In genomic region chr15:74322558-74323180, GRCh38 we compare ENCODE assay signal across 8 cellular contexts. TPM values are rescaled to one million over a fixed set of nuclear protein-coding genes. Genes with fewer than 3 reads are reported as not detected.
DNase-seq lines count a peak whose midpoint lies in the region; ATAC-seq, FAIRE-seq and TF ChIP-seq lines count a peak whose summit lies in the region.

No MANE protein-coding gene starts in this region.

- 43% methylated on average over 6 of the region's 6 CpGs; no CpG with 5 or more reads in 1 of the 2 experiments for WGBS in H1 (ENCODE audit: extremely low coverage in 1 of 2, insufficient coverage in 1 of 2, insufficient read length in 1 of 2, insufficient replicate concordance in 2 of 2, low coverage in 1 of 2, low lambda C conversion rate in 2 of 2, missing lambda C conversion rate in 1 of 2), 2 experiments

- no peak for TF ChIP-seq EP300 in H1 (IDR thresholded peaks at IDR 0.05; ENCODE audit: borderline replicate concordance in 1 of 2, low read depth in 2 of 2, low read length in 2 of 2)

- POLR2A ChIA-PET in H1 (lab: Charles Lee; ENCODE audit: partially characterized antibody) = interaction anchor here (0.9 to 1.0 kb wide), 3 partner anchors 19 to 187 kb away, joined by 3 to 6 read pairs (median 3); no protein-coding TSS in a partner anchor

- peak; percentile 99 for TF ChIP-seq RAD21 in H1 (IDR thresholded peaks at IDR 0.05 in 1 of 2, conservative IDR thresholded peaks at IDR 0.05 in 1 of 2; ENCODE audit: low read depth in 2 of 2, low read length in 2 of 2)

- FAIRE-seq in H1 (lab: Jason Lieb, UNC) = peak; percentile 78

- peak; percentile 17 to 30 for DNase-seq in AML-193 (lab: John Stamatoyannopoulos, UW)
- peak; percentile 69 for DNase-seq in H4 (ENCODE audit: low spot score)
- DNase-seq in NCI-H82 treated with DMSO at 0.1 percent for 48 hours (lab: John Stamatoyannopoulos, UW; ENCODE audit: unreplicated experiment) = peak; percentile 14
- peak; percentile 83 for DNase-seq in activated CD8-positive, alpha-beta memory T cell treated with anti-CD3 and anti-CD28 coated beads for 24 hours
- peak in 1 of 2 experiments; percentile 88 for DNase-seq in H1 (ENCODE audit: low read depth in 1 of 2, low spot score in 2 of 2)
- DNase-seq in middle frontal gyrus (ENCODE audit: extremely low spot score, low spot score) = peak; percentile 19
- DNase-seq in stimulated activated CD8-positive, alpha-beta memory T cell treated with anti-CD3 and anti-CD28 coated beads, Interleukin-7, amount 100 ng/mL, for 48 hours (ENCODE audit: extremely low read depth in 1 of 2, low read depth in 1 of 2) = peak; percentile 35 to 39

- no peaks in the 10 kb centered on the region for H3K27me3 ChIP-seq in H1 (replicated peaks in 1 of 4; ENCODE audit: control insufficient read depth in 3 of 4, extremely low read depth in 1 of 4, insufficient read depth in 3 of 4, low read length in 3 of 4)

- H3K4me3 ChIP-seq in H1 (ENCODE audit: extremely low read depth in 1 of 4, insufficient read depth in 2 of 4, low read depth in 3 of 4, low read length in 4 of 4) = no peak overlapping the region

- ATAC-seq in GM21390 (IDR thresholded peaks at IDR 0.05; ENCODE audit: unreplicated experiment) = no peak

- H2BK20ac ChIP-seq in H1 (ENCODE audit: low read length) = 0 out of 2 replicates have a peak overlapping the region, but pooled peaks have one; percentile 32

- no peak overlapping the region for H3K4ac ChIP-seq in H1 (replicated peaks; ENCODE audit: insufficient read length, low read depth, low read length)

- TF ChIP-seq POLR2A in H1 (IDR thresholded peaks at IDR 0.05; ENCODE audit: control extremely low read depth in 1 of 2, low read depth in 2 of 2, low read length in 2 of 2) = no peak

- H3K56ac ChIP-seq in H1 (replicated peaks; ENCODE audit: insufficient read length, low read depth, low read length) = no peak overlapping the region

- H2BK5ac ChIP-seq in H1 (ENCODE audit: low read depth, low read length) = no peak overlapping the region

- H2BK120ac ChIP-seq in H1 (replicated peaks; ENCODE audit: low read depth, low read length) = no peak overlapping the region

- no peak overlapping the region; the same call in 1 of the 2 replicates for H3K18ac ChIP-seq in H1 (ENCODE audit: extremely low read depth, low read length)

- H3K9ac ChIP-seq in H1 (replicated peaks in 1 of 4; ENCODE audit: extremely low read depth in 1 of 4, low read depth in 3 of 4, low read length in 3 of 4) = no peak overlapping the region

- H2BK12ac ChIP-seq in H1 (ENCODE audit: low read depth, low read length) = peak overlapping the region; percentile 75; the same call in 1 of the 2 replicates

- H3K4me2 ChIP-seq in H1 (ENCODE audit: insufficient read depth in 1 of 2, low read depth in 2 of 2, low read length in 2 of 2) = no peak overlapping the region

- CTCF ChIA-PET in H1 (lab: Charles Lee; ENCODE audit: partially characterized antibody) = interaction anchor here (0.7 to 18.1 kb wide), 65 partner anchors 11 to 952 kb away, joined by 3 to 353 read pairs (median 5); partner anchors contain the start of genes ISLR2 and PML

- no peak overlapping the region for H2AFZ ChIP-seq in H1 (ENCODE audit: low read length)

- no peak overlapping the region for H4K5ac ChIP-seq in H1 (ENCODE audit: insufficient read length, low read depth, low read length)

- H3K4me1 ChIP-seq in H1 (replicated peaks in 1 of 4; ENCODE audit: control insufficient read depth in 3 of 4, insufficient read depth in 4 of 4, low read length in 3 of 4) = peaks cover 3 to 25% (median 18%) of the 10 kb centered on the region in 4 experiments

- no peak overlapping the region for H3K14ac ChIP-seq in H1 (ENCODE audit: insufficient read length)

- peak overlapping the region; percentile 88; the same call in 1 of the 2 replicates for H2BK15ac ChIP-seq in H1 (ENCODE audit: low read length)

- no peak overlapping the region for H4K91ac ChIP-seq in H1 (replicated peaks; ENCODE audit: insufficient read length, low read length)

- H3K79me2 ChIP-seq in H1 (ENCODE audit: control insufficient read depth in 1 of 2, insufficient read depth in 2 of 2, low read length in 2 of 2) = no peaks in the 10 kb centered on the region

- H2AK5ac ChIP-seq in H1 (ENCODE audit: low read depth, low read length) = no peak overlapping the region

- no peak overlapping the region for H3K23ac ChIP-seq in H1 (ENCODE audit: insufficient read length)

- no peaks in the 10 kb centered on the region for H3K79me1 ChIP-seq in H1 (ENCODE audit: low read depth, low read length)

- H4K20me1 ChIP-seq in H1 (replicated peaks in 1 of 2; ENCODE audit: control insufficient read depth in 1 of 2, insufficient read depth in 2 of 2, low read length in 2 of 2) = no peaks in the 10 kb centered on the region

- no peaks in the 10 kb centered on the region; a peak in 1 of 4 replicates for H3K9me3 ChIP-seq in H1 (ENCODE audit: insufficient read depth in 2 of 2, low read depth in 1 of 2, low read length in 1 of 2)

- H3K36me3 ChIP-seq in H1 (ENCODE audit: control insufficient read depth in 2 of 4, insufficient read depth in 4 of 4, low read length in 3 of 4) = no peaks in the 10 kb centered on the region

- peak; percentile 96 to 99 (median 97) for TF ChIP-seq CTCF in H1 (IDR thresholded peaks at IDR 0.05; ENCODE audit: control extremely low read depth in 1 of 3, insufficient read depth in 1 of 3, low read depth in 1 of 3, low read length in 3 of 3)

- H3K27ac ChIP-seq in H1 (ENCODE audit: low read depth, low read length) = no peak overlapping the region

- peak overlapping the region; percentile 28 for H4K8ac ChIP-seq in H1 (ENCODE audit: extremely low read depth, insufficient read depth, low read length)

- H3K23me2 ChIP-seq in H1 (ENCODE audit: low read depth, low read length) = no peaks in the 10 kb centered on the region

TF ChIP-seq in H1, 55 proteins besides CTCF, POLR2A, EP300 and RAD21:
- no peak for TF ChIP-seq GTF2F1 (IDR thresholded peaks at IDR 0.05; ENCODE audit: borderline replicate concordance, low read depth, low read length)
- TF ChIP-seq SIRT6 (IDR thresholded peaks at IDR 0.05; ENCODE audit: low read length) = no peak
- peak; percentile 64 for TF ChIP-seq MAX (IDR thresholded peaks at IDR 0.05)
- no peak for TF ChIP-seq ATF2 (IDR thresholded peaks at IDR 0.05; ENCODE audit: low read length)
- 0 out of 2 replicates have a peak, but pooled peaks have one; percentile 8 for TF ChIP-seq KDM1A (IDR thresholded peaks at IDR 0.05; ENCODE audit: borderline replicate concordance, low read length)
- TF ChIP-seq GABPA (IDR thresholded peaks at IDR 0.05; ENCODE audit: borderline replicate concordance, insufficient read depth, low read length) = peak; percentile 32; the same call in 1 of the 2 replicates
- no peak for TF ChIP-seq YY1 (IDR thresholded peaks at IDR 0.05; ENCODE audit: low read depth, low read length)
- TF ChIP-seq USF2 (IDR thresholded peaks at IDR 0.05; ENCODE audit: low read length) = no peak
- no peak for TF ChIP-seq BCL11A (IDR thresholded peaks at IDR 0.05; ENCODE audit: low read depth in 2 of 2, low read length in 2 of 2)
- TF ChIP-seq ZNF274 (IDR thresholded peaks at IDR 0.05; ENCODE audit: borderline replicate concordance, extremely low read depth, low read length) = no peak
- no peak for TF ChIP-seq E2F6 (IDR thresholded peaks at IDR 0.05)

RNA-seq across cellular contexts. Expression of gene CYP11A1, which starts 44.8 kb away (rescaled TPM):
- not detected in 2 replicates for total RNA-seq in H4 (2014; rRNA removed; shearing (Covaris generic))
- 1.9 and 3.3 TPM in 2 replicates for total RNA-seq in H1 (2021; fragmentation: NEBNext Ultra II Directional; extraction: Animal tissue kit (Norgen Biotek cat#: 25700))
- polyA plus RNA-seq in H1 (2011; rRNA removed) = 7.2 and 7.5 TPM in 2 replicates
- polyA plus RNA-seq in H1 (2011; cell fraction: cytosol; rRNA removed) = 6.9 TPM
- polyA plus RNA-seq in H1 (2011; cell fraction: nucleus; rRNA removed) = 7.1 TPM
- polyA plus RNA-seq in H1 (2012, experiment 1 of 2) = 3.6 to 5.9 TPM (median 4.9 TPM) in 4 replicates
- polyA plus RNA-seq in H1 (2012, experiment 2 of 2) = 4.9 TPM
- 2.0 TPM for polyA plus RNA-seq in H1 (2013, experiment 1 of 2)
- 2.0 TPM for polyA plus RNA-seq in H1 (2013, experiment 2 of 2)
- polyA minus RNA-seq in H1 (2011; rRNA and poly(A)+ RNA removed) = 6.3 and 7.6 TPM in 2 replicates
- polyA minus RNA-seq in H1 (2011; cell fraction: cytosol; rRNA and poly(A)+ RNA removed) = 4.3 TPM
- 2.8 TPM for polyA minus RNA-seq in H1 (2011; cell fraction: nucleus; rRNA and poly(A)+ RNA removed)
